8 cellular contexts compared by ENCODE assay signal in the genomic region with DNA sequence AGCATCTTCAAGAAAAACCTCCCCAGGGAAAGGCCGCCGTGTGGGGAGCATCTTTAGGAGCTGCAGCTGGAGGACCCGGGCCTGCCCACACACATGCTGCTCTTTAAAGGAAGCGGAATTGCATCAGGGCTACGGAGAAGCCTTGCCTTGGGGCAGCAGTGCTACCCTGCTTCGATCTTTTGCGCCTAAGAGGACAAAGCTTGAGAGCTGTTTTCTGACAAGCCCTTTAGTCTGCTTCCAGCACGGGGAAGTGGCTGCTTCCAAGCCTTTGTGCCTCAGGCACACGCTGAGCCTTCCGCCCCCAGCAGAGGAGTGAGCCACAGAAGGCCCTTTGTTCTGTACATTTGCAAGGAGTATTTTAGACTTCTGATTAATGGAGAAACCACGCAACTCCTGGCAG. TPM values are rescaled to one million over a fixed set of nuclear protein-coding genes. Genes with fewer than 3 reads are reported as not detected.
DNase-seq lines count a peak whose midpoint lies in the region; ATAC-seq, FAIRE-seq and TF ChIP-seq lines count a peak whose summit lies in the region.

No MANE protein-coding gene starts in this region.

- H3K36me3 Mint-ChIP-seq in endothelial cell (ENCODE audit: low read depth, unreplicated experiment) (peaks cover 9% of the 10 kb centered on the region), nephron progenitor cell (ENCODE audit: low read depth) (peaks cover 22% of the 10 kb centered on the region)

- no peak for FAIRE-seq in D721Med (lab: Jason Lieb, UNC)

- TF ChIP-seq CTCF in endothelial cell (IDR thresholded peaks at IDR 0.05; ENCODE audit: unreplicated experiment), result no peak
- TF ChIP-seq CTCF in nephron progenitor cell (IDR thresholded peaks at IDR 0.05), result no peak
- no peak for TF ChIP-seq CTCF in D721Med (IDR thresholded peaks at IDR 0.05; ENCODE audit: insufficient read depth, missing control alignments)

- H3K27ac Mint-ChIP-seq in endothelial cell (ENCODE audit: unreplicated experiment), result peak overlapping the region; percentile 83
- peak overlapping the region; percentile 83 for H3K27ac Mint-ChIP-seq in nephron progenitor cell

- DNase-seq in EH (ENCODE audit: low read depth), result peak; percentile 83
- peak; percentile 25 for DNase-seq in NCI-H524 treated with DMSO at 0.1 percent for 48 hours (lab: John Stamatoyannopoulos, UW)
- DNase-seq in endothelial cell (ENCODE audit: low spot score), result no peak
- peak; percentile 16 for DNase-seq in nephron progenitor cell
- no peak for DNase-seq in GF-D8 (lab: John Stamatoyannopoulos, UW)
- DNase-seq in activated CD4-positive, CD25-positive, alpha-beta regulatory T cell treated with anti-CD3 and anti-CD28 coated beads, Interleukin-2, amount 50 U/mL, for 72 hours, result no peak
- DNase-seq in D721Med (ENCODE audit: insufficient read length, low spot score), result no peak

- peaks cover 22% of the 10 kb centered on the region for H3K4me1 Mint-ChIP-seq in endothelial cell (ENCODE audit: unreplicated experiment)
- peaks cover 35% of the 10 kb centered on the region for H3K4me1 Mint-ChIP-seq in nephron progenitor cell

- H3K27me3 Mint-ChIP-seq in endothelial cell (ENCODE audit: unreplicated experiment) (no peaks in the 10 kb centered on the region), nephron progenitor cell (ENCODE audit: low read depth, poor library complexity) (no peaks in the 10 kb centered on the region)

- no peak overlapping the region for H3K4me3 Mint-ChIP-seq in endothelial cell (ENCODE audit: unreplicated experiment)
- peak overlapping the region; percentile 37 for H3K4me3 Mint-ChIP-seq in nephron progenitor cell

- ATAC-seq in GM19351 (IDR thresholded peaks at IDR 0.05; ENCODE audit: unreplicated experiment), result no peak

- no peaks in the 10 kb centered on the region for H3K9me3 Mint-ChIP-seq in endothelial cell (ENCODE audit: unreplicated experiment)
- no peaks in the 10 kb centered on the region for H3K9me3 Mint-ChIP-seq in nephron progenitor cell

RNA-seq across cellular contexts. Expression of a gene that starts 31.5 kb away (rescaled TPM):
- 45.2 TPM for total RNA-seq in endothelial cell (ENCODE audit: unreplicated experiment)

RNA-seq across cellular contexts. Expression of a gene that starts 31.8 kb away (rescaled TPM):
- total RNA-seq in endothelial cell (ENCODE audit: unreplicated experiment), result 39.9 TPM

RNA-seq across cellular contexts. Expression of a gene that starts 34.7 kb away (rescaled TPM):
- total RNA-seq in endothelial cell (ENCODE audit: unreplicated experiment), result 220 TPM

Comparison
In these comparisons a context has a peak if more than half of its experiments do, and no peak if none do; other contexts are left out.
1. DNase-seq: peak in EH (single experiment), NCI-H524 treated with DMSO at 0.1 percent for 48 hours (single experiment) and nephron progenitor cell (single experiment); none in endothelial cell (single experiment), GF-D8 (single experiment), activated CD4-positive, CD25-positive, alpha-beta regulatory T cell treated with anti-CD3 and anti-CD28 coated beads, Interleukin-2, amount 50 U/mL, for 72 hours (single experiment) and D721Med (single experiment).